8 cellular contexts compared by ENCODE assay signal in the genomic region with DNA sequence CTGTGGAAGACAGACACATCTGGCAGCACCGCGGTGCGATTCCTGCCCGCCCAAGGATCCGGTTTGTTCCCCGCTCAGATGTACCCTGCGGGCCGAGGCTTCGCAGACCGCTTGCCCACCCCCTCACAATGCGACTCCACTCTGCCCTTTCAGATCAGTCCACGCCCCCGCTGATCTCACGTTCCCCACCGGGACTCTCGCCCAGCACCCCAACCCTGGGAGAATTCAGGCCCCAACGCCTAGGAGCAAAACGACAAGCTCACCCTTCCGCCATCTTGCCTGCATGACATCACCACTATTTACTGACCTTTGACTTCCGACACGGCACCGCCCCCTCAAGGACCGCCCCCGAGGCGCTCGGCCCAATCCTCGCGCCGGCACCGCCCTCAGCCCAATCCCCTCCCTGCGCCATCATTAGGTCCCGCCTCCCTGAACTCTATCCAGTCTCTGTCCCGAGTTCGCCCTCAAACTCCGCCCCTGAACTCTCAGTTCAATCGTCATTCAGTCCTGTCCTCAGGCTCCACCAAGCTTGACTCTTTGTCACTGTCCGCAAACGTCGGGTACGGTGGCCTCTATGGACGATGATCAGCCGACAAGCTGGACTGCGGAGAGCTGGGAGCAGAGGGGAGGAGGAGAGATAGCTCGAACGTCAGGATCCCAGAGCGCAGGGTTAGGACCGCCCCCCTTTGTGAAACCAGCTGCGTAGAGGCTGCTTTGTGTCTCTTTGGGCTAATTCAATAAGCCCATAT. TPM values are rescaled to one million over a fixed set of nuclear protein-coding genes. Genes with fewer than 3 reads are reported as not detected.
A peak's percentile ranks its signal among the peaks of the same experiment; 100 is the strongest.
DNase-seq lines count a peak whose midpoint lies in the region; ATAC-seq, FAIRE-seq and TF ChIP-seq lines count a peak whose summit lies in the region.

A gene with protein sequence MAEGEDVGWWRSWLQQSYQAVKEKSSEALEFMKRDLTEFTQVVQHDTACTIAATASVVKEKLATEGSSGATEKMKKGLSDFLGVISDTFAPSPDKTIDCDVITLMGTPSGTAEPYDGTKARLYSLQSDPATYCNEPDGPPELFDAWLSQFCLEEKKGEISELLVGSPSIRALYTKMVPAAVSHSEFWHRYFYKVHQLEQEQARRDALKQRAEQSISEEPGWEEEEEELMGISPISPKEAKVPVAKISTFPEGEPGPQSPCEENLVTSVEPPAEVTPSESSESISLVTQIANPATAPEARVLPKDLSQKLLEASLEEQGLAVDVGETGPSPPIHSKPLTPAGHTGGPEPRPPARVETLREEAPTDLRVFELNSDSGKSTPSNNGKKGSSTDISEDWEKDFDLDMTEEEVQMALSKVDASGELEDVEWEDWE (minus strand): TSS at position 301 of the 749 bp plus-strand sequence. CDS start 27 bp downstream, at position 274.

- DNase-seq in CD1c-positive myeloid dendritic cell (ENCODE audit: extremely low spot score), result peak; percentile 99
- peak; percentile 99 for DNase-seq in NCI-H82 treated with DMSO at 0.1 percent for 48 hours (lab: John Stamatoyannopoulos, UW; ENCODE audit: unreplicated experiment)
- peak; percentile 99 for DNase-seq in activated CD4-positive, alpha-beta memory T cell treated with anti-CD3 and anti-CD28 coated beads for 36 hours
- peak; percentile 99 to 100 for DNase-seq in dermis microvascular lymphatic vessel endothelial cell (ENCODE audit: low read depth in 2 of 2)
- peak; percentile 99 for DNase-seq in HepG2 (ENCODE audit: low spot score)
- peak; percentile 98 for DNase-seq in stimulated activated CD4-positive, alpha-beta T cell treated with anti-CD3 and anti-CD28 coated beads, Interleukin-4, amount 100 ng/mL, for 1 hour

- peak; percentile 99 for FAIRE-seq in HepG2 (lab: Jason Lieb, UNC)

- intact Hi-C loops in activated CD4-positive, alpha-beta memory T cell treated with anti-CD3 and anti-CD28 coated beads for 36 hours (cut with micrococcal nuclease), result loop anchor here (1.0 to 2.0 kb wide), 5 partner anchors 56 to 322 kb away; partner anchors contain the start of genes EIF3I, HDAC1, LCK and TMEM234
- intact Hi-C loops in HepG2 (cut with micrococcal nuclease; ENCODE audit: unreplicated experiment), result loop anchor here (2.0 to 10.0 kb wide), 2 partner anchors 44 to 60 kb away; partner anchors contain the start of gene MARCKSL1

- CTCF ChIA-PET in activated CD4-positive, alpha-beta memory T cell treated with anti-CD3 and anti-CD28 coated beads for 36 hours (lab: Charles Lee), result interaction anchor here (0.7 to 3.1 kb wide), 13 partner anchors 10 to 605 kb away, joined by 3 to 17 read pairs (median 3); partner anchors contain the start of genes MARCKSL1 and TMEM39B
- CTCF ChIA-PET in HepG2 (lab: Yijun Ruan, JAX; ENCODE audit: low intra/inter-chr PET ratio, low total read pairs), result no interaction called here

- H3K4me3 Mint-ChIP-seq in activated CD4-positive, alpha-beta memory T cell treated with anti-CD3 and anti-CD28 coated beads for 36 hours, result peak within 1 kb of the TSS; percentile 94

- H4K20me1 ChIP-seq in HepG2 (ENCODE audit: insufficient read depth, low read length), result no peaks in the 10 kb centered on the region

- peak; percentile 77 to 96 for TF ChIP-seq POLR2A in HepG2 (IDR thresholded peaks at IDR 0.05; ENCODE audit: insufficient read depth in 1 of 2, low read depth in 2 of 2, low read length in 2 of 2)

- ATAC-seq in GM19438 (IDR thresholded peaks at IDR 0.05; ENCODE audit: low read depth, unreplicated experiment), result peak; percentile 97
- ATAC-seq in HG03575 (IDR thresholded peaks at IDR 0.05; ENCODE audit: extremely low read depth, insufficient number of reproducible peaks, low FRiP score, unreplicated experiment), result peak; percentile 83
- peak; percentile 98 for ATAC-seq in HepG2

- H3K4me2 ChIP-seq in HepG2 (ENCODE audit: low read depth, low read length), result peak within 1 kb of the TSS; percentile 87

- H3K4me3 ChIP-seq in HepG2 (replicated peaks in 1 of 3; ENCODE audit: insufficient read depth in 1 of 3, low read depth in 2 of 3, low read length in 3 of 3), result peak within 1 kb of the TSS; percentile 77 to 99 (median 91)

- in situ Hi-C loops in HepG2 (cut with HindIII; ENCODE audit: extremely low pct_ligation_motif_present, low pct_unique_long_range_greater_than_20kb), result no loop called here

- peak within 1 kb of the TSS; percentile 48 for H2AFZ ChIP-seq in HepG2 (ENCODE audit: low read length)

- BruUV-seq in HepG2 (replicated peaks; lab: Mats Ljungman, UMichigan), result no TSS peak

- H3K79me2 ChIP-seq in HepG2 (ENCODE audit: insufficient read depth, low read length), result peaks cover 41% of the 10 kb centered on the region

- H3K9ac ChIP-seq in HepG2 (ENCODE audit: insufficient read depth, low read depth, low read length), result peak within 1 kb of the TSS; percentile 97

- TF ChIP-seq RAD21 in HepG2 (CRISPR knock-in tag; IDR thresholded peaks at IDR 0.05), result no peak; the same call in 1 of the 2 replicates

- peaks cover 22% of the 10 kb centered on the region for H3K4me1 Mint-ChIP-seq in activated CD4-positive, alpha-beta memory T cell treated with anti-CD3 and anti-CD28 coated beads for 36 hours (ENCODE audit: low read depth)

- WGBS in HepG2 (ENCODE audit: low lambda C conversion rate), result under 1% methylated on average over 34 of the region's 48 CpGs

- POLR2A ChIA-PET in activated CD4-positive, alpha-beta memory T cell treated with anti-CD3 and anti-CD28 coated beads for 36 hours (lab: Charles Lee), result interaction anchor here (0.7 to 2.1 kb wide), 14 partner anchors 9 to 287 kb away, joined by 3 to 11 read pairs (median 4); partner anchors contain the start of genes KPNA6, MARCKSL1, RBBP4 and TXLNA
- POLR2A ChIA-PET in HepG2 (lab: Yijun Ruan, JAX), result interaction anchor here (0.6 to 3.0 kb wide), 34 partner anchors 9 to 365 kb away, joined by 3 to 37 read pairs (median 5); partner anchors contain the start of genes CCDC28B, HDAC1, IQCC and KPNA6

- TF ChIP-seq EP300 in HepG2 (IDR thresholded peaks at IDR 0.05; ENCODE audit: low read depth in 2 of 2, low read length in 2 of 2) (no peak), HepG2 (CRISPR knock-in tag; IDR thresholded peaks at IDR 0.05; ENCODE audit: borderline replicate concordance) (no peak)

- peaks cover 31% of the 10 kb centered on the region for H3K4me1 ChIP-seq in HepG2 (ENCODE audit: insufficient read depth, low read length)

- H3K36me3 Mint-ChIP-seq in activated CD4-positive, alpha-beta memory T cell treated with anti-CD3 and anti-CD28 coated beads for 36 hours, result peaks cover 5% of the 10 kb centered on the region

- H3K9me3 Mint-ChIP-seq in activated CD4-positive, alpha-beta memory T cell treated with anti-CD3 and anti-CD28 coated beads for 36 hours, result peaks cover 2% of the 10 kb centered on the region

- no peaks in the 10 kb centered on the region for H3K9me3 ChIP-seq in HepG2 (ENCODE audit: low read length)

- peak within 1 kb of the TSS; percentile 90 for H3K27ac Mint-ChIP-seq in activated CD4-positive, alpha-beta memory T cell treated with anti-CD3 and anti-CD28 coated beads for 36 hours

- H3K27me3 Mint-ChIP-seq in activated CD4-positive, alpha-beta memory T cell treated with anti-CD3 and anti-CD28 coated beads for 36 hours, result no peaks in the 10 kb centered on the region

- H3K27me3 ChIP-seq in HepG2 (ENCODE audit: control insufficient read depth in 1 of 2, insufficient read depth in 2 of 2, low read length in 2 of 2), result no peaks in the 10 kb centered on the region; a peak in 1 of 5 replicates

- peak within 1 kb of the TSS; percentile 96 for H3K27ac ChIP-seq in HepG2 (ENCODE audit: extremely low read length, insufficient read depth, low read length)

- H3K36me3 ChIP-seq in HepG2 (replicated peaks in 1 of 2; ENCODE audit: control insufficient read depth in 1 of 2, insufficient read depth in 2 of 2, low read length in 2 of 2), result peaks cover 11 to 21% of the 10 kb centered on the region in 2 experiments; a peak in 4 of 5 replicates

- TF ChIP-seq CTCF in HepG2 (CRISPR knock-in tag; IDR thresholded peaks at IDR 0.05), result peak; percentile 31; the same call in 1 of the 2 replicates

TF ChIP-seq in HepG2, 621 proteins besides CTCF, POLR2A, EP300 and RAD21 (continues in another document):
- peak; percentile 64 for TF ChIP-seq KMT2B (CRISPR knock-in tag; IDR thresholded peaks at IDR 0.05)
- TF ChIP-seq GATAD2A (CRISPR knock-in tag; IDR thresholded peaks at IDR 0.05), result peak; percentile 82
- peak; percentile 21; the same call in 1 of the 2 replicates for TF ChIP-seq ZFP36L1 (CRISPR knock-in tag; IDR thresholded peaks at IDR 0.05)
- peak; percentile 89; the same call in 1 of the 2 replicates for TF ChIP-seq YEATS2 (CRISPR knock-in tag; IDR thresholded peaks at IDR 0.05; ENCODE audit: borderline replicate concordance)

RNA-seq across cellular contexts. Expression of the gene that starts here (rescaled TPM):
- total RNA-seq in activated CD4-positive, alpha-beta memory T cell treated with anti-CD3 and anti-CD28 coated beads for 36 hours, result 10 to 100 TPM; 32.1 to 33.2 TPM
- 35.0 and 46.5 TPM in 2 replicates for total RNA-seq in dermis microvascular lymphatic vessel endothelial cell
- total RNA-seq in HepG2 (2016; rRNA removed; fragmentation: Illumina TruSeq; extraction: Trizol), result 33.2 and 40.3 TPM in 2 replicates
- 10.7 and 10.9 TPM in 2 replicates for total RNA-seq in HepG2 (2016; cell fraction: cytosol; rRNA removed; fragmentation: Illumina TruSeq; extraction: Trizol; ENCODE audit: low read depth)
- total RNA-seq in HepG2 (2016; cell fraction: insoluble cytoplasmic fraction; rRNA removed; fragmentation: Illumina TruSeq; extraction: Trizol), result 35.8 and 41.1 TPM in 2 replicates
- total RNA-seq in HepG2 (2016; cell fraction: membrane; rRNA removed; fragmentation: Illumina TruSeq; extraction: Trizol), result 15.7 and 16.3 TPM in 2 replicates
- total RNA-seq in HepG2 (2016; cell fraction: nucleus; rRNA removed; fragmentation: Illumina TruSeq; extraction: Trizol), result 35.4 and 45.5 TPM in 2 replicates
- polyA plus RNA-seq in HepG2 (2011; rRNA removed), result 64.2 and 81.8 TPM in 2 replicates
- 39.7 and 41.1 TPM in 2 replicates for polyA plus RNA-seq in HepG2 (2011; cell fraction: cytosol; rRNA removed)
- polyA plus RNA-seq in HepG2 (2011; cell fraction: nucleus; rRNA removed), result 145 and 160 TPM in 2 replicates
- polyA plus RNA-seq in HepG2 (2012), result 41.1 and 50.3 TPM in 2 replicates
- 2.1 and 2.8 TPM in 2 replicates for polyA plus RNA-seq in HepG2 (2016; cell fraction: cytosol; fragmentation: Illumina TruSeq; extraction: Trizol; ENCODE audit: low read depth)
- polyA plus RNA-seq in HepG2 (2016; cell fraction: insoluble cytoplasmic fraction; fragmentation: Illumina TruSeq; extraction: Trizol; ENCODE audit: low read depth), result 28.1 and 29.2 TPM in 2 replicates
- 5.8 and 6.2 TPM in 2 replicates for polyA plus RNA-seq in HepG2 (2016; cell fraction: membrane; fragmentation: Illumina TruSeq; extraction: Trizol; ENCODE audit: low read depth)
- 54.5 and 62.2 TPM in 2 replicates for polyA plus RNA-seq in HepG2 (2016; cell fraction: nucleus; fragmentation: Illumina TruSeq; extraction: Trizol; ENCODE audit: insufficient read depth, low read depth)
- 42.3 and 46.5 TPM in 2 replicates for polyA minus RNA-seq in HepG2 (2011; rRNA and poly(A)+ RNA removed; ENCODE audit: low replicate concordance)
- polyA minus RNA-seq in HepG2 (2011; cell fraction: cytosol; rRNA and poly(A)+ RNA removed), result 22.8 and 24.4 TPM in 2 replicates
- 68.5 and 83.3 TPM in 2 replicates for polyA minus RNA-seq in HepG2 (2011; cell fraction: nucleus; rRNA and poly(A)+ RNA removed)

Comparison
In these comparisons a context has a peak if more than half of its experiments do, and no peak if none do; other contexts are left out.
1. Peak in every context shown above with its lines: DNase-seq, ATAC-seq, H3K4me3 ChIP-seq and H3K27ac ChIP-seq.